ENCODE assay signal across 1 cellular context in genomic region chr14:104680806-104681688, GRCh38.
TF ChIP-seq lines count a peak whose summit lies in the region.

No MANE protein-coding gene starts in this region.

TF ChIP-seq in GM12878, 131 proteins besides CTCF, POLR2A, EP300 and RAD21 (continued from another document and continues in another):
- TF ChIP-seq, protein P1, sequence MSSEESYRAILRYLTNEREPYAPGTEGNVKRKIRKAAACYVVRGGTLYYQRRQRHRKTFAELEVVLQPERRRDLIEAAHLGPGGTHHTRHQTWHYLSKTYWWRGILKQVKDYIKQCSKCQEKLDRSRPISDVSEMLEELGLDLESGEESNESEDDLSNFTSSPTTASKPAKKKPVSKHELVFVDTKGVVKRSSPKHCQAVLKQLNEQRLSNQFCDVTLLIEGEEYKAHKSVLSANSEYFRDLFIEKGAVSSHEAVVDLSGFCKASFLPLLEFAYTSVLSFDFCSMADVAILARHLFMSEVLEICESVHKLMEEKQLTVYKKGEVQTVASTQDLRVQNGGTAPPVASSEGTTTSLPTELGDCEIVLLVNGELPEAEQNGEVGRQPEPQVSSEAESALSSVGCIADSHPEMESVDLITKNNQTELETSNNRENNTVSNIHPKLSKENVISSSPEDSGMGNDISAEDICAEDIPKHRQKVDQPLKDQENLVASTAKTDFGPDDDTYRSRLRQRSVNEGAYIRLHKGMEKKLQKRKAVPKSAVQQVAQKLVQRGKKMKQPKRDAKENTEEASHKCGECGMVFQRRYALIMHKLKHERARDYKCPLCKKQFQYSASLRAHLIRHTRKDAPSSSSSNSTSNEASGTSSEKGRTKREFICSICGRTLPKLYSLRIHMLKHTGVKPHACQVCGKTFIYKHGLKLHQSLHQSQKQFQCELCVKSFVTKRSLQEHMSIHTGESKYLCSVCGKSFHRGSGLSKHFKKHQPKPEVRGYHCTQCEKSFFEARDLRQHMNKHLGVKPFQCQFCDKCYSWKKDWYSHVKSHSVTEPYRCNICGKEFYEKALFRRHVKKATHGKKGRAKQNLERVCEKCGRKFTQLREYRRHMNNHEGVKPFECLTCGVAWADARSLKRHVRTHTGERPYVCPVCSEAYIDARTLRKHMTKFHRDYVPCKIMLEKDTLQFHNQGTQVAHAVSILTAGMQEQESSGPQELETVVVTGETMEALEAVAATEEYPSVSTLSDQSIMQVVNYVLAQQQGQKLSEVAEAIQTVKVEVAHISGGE (CRISPR knock-in tag; IDR thresholded peaks at IDR 0.05) = no peak
- TF ChIP-seq, protein P2, sequence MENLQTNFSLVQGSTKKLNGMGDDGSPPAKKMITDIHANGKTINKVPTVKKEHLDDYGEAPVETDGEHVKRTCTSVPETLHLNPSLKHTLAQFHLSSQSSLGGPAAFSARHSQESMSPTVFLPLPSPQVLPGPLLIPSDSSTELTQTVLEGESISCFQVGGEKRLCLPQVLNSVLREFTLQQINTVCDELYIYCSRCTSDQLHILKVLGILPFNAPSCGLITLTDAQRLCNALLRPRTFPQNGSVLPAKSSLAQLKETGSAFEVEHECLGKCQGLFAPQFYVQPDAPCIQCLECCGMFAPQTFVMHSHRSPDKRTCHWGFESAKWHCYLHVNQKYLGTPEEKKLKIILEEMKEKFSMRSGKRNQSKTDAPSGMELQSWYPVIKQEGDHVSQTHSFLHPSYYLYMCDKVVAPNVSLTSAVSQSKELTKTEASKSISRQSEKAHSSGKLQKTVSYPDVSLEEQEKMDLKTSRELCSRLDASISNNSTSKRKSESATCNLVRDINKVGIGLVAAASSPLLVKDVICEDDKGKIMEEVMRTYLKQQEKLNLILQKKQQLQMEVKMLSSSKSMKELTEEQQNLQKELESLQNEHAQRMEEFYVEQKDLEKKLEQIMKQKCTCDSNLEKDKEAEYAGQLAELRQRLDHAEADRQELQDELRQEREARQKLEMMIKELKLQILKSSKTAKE (IDR thresholded peaks at IDR 0.05; ENCODE audit: low read depth, poor library complexity, severe bottlenecking) = no peak
- TF ChIP-seq ASH2L (IDR thresholded peaks at IDR 0.05; ENCODE audit: borderline replicate concordance, low read depth) = no peak
- no peak for TF ChIP-seq PBX3 (IDR thresholded peaks at IDR 0.05; ENCODE audit: insufficient replicate concordance, low read depth, low read length)
- no peak for TF ChIP-seq BCL11A (IDR thresholded peaks at IDR 0.05; ENCODE audit: low read depth, low read length)
- TF ChIP-seq FOXK2 (IDR thresholded peaks at IDR 0.05) = no peak
- TF ChIP-seq RUNX3 (IDR thresholded peaks at IDR 0.05; ENCODE audit: low read length) = peak; percentile 41
- no peak for TF ChIP-seq JUND (IDR thresholded peaks at IDR 0.05; ENCODE audit: low read depth, low read length)
- no peak for TF ChIP-seq SMAD5 (IDR thresholded peaks at IDR 0.05; ENCODE audit: low read depth)
- peak; percentile 79 for TF ChIP-seq USF1 (IDR thresholded peaks at IDR 0.05; ENCODE audit: borderline replicate concordance, extremely low read length, insufficient read depth, low read depth, low read length)
- TF ChIP-seq CREB1 (IDR thresholded peaks at IDR 0.05; ENCODE audit: low read depth) = 0 out of 2 replicates have a peak, but pooled peaks have one; percentile 7
- peak; percentile 65 to 72; a peak in 2 of 4 replicates for TF ChIP-seq IKZF2 (IDR thresholded peaks at IDR 0.05)
- TF ChIP-seq, protein P3, sequence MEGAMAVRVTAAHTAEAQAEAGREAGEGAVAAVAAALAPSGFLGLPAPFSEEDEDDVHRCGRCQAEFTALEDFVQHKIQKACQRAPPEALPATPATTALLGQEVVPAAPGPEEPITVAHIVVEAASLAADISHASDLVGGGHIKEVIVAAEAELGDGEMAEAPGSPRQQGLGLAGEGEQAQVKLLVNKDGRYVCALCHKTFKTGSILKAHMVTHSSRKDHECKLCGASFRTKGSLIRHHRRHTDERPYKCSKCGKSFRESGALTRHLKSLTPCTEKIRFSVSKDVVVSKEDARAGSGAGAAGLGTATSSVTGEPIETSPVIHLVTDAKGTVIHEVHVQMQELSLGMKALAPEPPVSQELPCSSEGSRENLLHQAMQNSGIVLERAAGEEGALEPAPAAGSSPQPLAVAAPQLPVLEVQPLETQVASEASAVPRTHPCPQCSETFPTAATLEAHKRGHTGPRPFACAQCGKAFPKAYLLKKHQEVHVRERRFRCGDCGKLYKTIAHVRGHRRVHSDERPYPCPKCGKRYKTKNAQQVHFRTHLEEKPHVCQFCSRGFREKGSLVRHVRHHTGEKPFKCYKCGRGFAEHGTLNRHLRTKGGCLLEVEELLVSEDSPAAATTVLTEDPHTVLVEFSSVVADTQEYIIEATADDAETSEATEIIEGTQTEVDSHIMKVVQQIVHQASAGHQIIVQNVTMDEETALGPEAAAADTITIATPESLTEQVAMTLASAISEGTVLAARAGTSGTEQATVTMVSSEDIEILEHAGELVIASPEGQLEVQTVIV (IDR thresholded peaks at IDR 0.05; ENCODE audit: borderline replicate concordance, partially characterized antibody) = no peak
- no peak for TF ChIP-seq EZH2 (IDR thresholded peaks at IDR 0.05; ENCODE audit: borderline replicate concordance, control insufficient read depth, low read depth, low read length)
- TF ChIP-seq RCOR1 (conservative IDR thresholded peaks at IDR 0.05; ENCODE audit: low read depth, low read length) = no peak
- TF ChIP-seq, protein P4, sequence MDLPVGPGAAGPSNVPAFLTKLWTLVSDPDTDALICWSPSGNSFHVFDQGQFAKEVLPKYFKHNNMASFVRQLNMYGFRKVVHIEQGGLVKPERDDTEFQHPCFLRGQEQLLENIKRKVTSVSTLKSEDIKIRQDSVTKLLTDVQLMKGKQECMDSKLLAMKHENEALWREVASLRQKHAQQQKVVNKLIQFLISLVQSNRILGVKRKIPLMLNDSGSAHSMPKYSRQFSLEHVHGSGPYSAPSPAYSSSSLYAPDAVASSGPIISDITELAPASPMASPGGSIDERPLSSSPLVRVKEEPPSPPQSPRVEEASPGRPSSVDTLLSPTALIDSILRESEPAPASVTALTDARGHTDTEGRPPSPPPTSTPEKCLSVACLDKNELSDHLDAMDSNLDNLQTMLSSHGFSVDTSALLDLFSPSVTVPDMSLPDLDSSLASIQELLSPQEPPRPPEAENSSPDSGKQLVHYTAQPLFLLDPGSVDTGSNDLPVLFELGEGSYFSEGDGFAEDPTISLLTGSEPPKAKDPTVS (IDR thresholded peaks at IDR 0.05; ENCODE audit: low read depth, low read length) = no peak
- TF ChIP-seq BCLAF1 (IDR thresholded peaks at IDR 0.05) = no peak
- no peak for TF ChIP-seq GATAD2B (conservative IDR thresholded peaks at IDR 0.05; ENCODE audit: low read depth)
- TF ChIP-seq HDGF (IDR thresholded peaks at IDR 0.05) = no peak
- TF ChIP-seq STAT1 (conservative IDR thresholded peaks at IDR 0.05) = no peak
- peak; percentile 45; the same call in 1 of the 2 replicates for TF ChIP-seq RELB (IDR thresholded peaks at IDR 0.05; ENCODE audit: low read depth)
- peak; percentile 85 for TF ChIP-seq IKZF1 (conservative IDR thresholded peaks at IDR 0.05)
- no peak for TF ChIP-seq NFXL1 (IDR thresholded peaks at IDR 0.05; ENCODE audit: borderline replicate concordance)
- no peak for TF ChIP-seq TARDBP (IDR thresholded peaks at IDR 0.05; ENCODE audit: borderline replicate concordance)
- no peak for TF ChIP-seq SP1 (IDR thresholded peaks at IDR 0.05; ENCODE audit: low read depth, low read length)
- TF ChIP-seq YY1 (IDR thresholded peaks at IDR 0.05; ENCODE audit: low read depth, low read length) = no peak
- 0 out of 2 replicates have a peak, but pooled peaks have one; percentile 12 for TF ChIP-seq CREM (IDR thresholded peaks at IDR 0.05; ENCODE audit: low read depth)
- no peak for TF ChIP-seq ZBED1 (IDR thresholded peaks at IDR 0.05; ENCODE audit: borderline replicate concordance)
- TF ChIP-seq POU2F2 (IDR thresholded peaks at IDR 0.05; ENCODE audit: borderline replicate concordance, low read depth, low read length) = no peak
- peak; percentile 34 for TF ChIP-seq MEF2B (IDR thresholded peaks at IDR 0.05; ENCODE audit: partially characterized antibody, poor library complexity, severe bottlenecking)
- peak; percentile 71 for TF ChIP-seq EED (IDR thresholded peaks at IDR 0.05; ENCODE audit: low read depth)
- peak; percentile 39; the same call in 1 of the 2 replicates for TF ChIP-seq ATF7 (IDR thresholded peaks at IDR 0.05; ENCODE audit: low read depth)
- TF ChIP-seq, protein P5, sequence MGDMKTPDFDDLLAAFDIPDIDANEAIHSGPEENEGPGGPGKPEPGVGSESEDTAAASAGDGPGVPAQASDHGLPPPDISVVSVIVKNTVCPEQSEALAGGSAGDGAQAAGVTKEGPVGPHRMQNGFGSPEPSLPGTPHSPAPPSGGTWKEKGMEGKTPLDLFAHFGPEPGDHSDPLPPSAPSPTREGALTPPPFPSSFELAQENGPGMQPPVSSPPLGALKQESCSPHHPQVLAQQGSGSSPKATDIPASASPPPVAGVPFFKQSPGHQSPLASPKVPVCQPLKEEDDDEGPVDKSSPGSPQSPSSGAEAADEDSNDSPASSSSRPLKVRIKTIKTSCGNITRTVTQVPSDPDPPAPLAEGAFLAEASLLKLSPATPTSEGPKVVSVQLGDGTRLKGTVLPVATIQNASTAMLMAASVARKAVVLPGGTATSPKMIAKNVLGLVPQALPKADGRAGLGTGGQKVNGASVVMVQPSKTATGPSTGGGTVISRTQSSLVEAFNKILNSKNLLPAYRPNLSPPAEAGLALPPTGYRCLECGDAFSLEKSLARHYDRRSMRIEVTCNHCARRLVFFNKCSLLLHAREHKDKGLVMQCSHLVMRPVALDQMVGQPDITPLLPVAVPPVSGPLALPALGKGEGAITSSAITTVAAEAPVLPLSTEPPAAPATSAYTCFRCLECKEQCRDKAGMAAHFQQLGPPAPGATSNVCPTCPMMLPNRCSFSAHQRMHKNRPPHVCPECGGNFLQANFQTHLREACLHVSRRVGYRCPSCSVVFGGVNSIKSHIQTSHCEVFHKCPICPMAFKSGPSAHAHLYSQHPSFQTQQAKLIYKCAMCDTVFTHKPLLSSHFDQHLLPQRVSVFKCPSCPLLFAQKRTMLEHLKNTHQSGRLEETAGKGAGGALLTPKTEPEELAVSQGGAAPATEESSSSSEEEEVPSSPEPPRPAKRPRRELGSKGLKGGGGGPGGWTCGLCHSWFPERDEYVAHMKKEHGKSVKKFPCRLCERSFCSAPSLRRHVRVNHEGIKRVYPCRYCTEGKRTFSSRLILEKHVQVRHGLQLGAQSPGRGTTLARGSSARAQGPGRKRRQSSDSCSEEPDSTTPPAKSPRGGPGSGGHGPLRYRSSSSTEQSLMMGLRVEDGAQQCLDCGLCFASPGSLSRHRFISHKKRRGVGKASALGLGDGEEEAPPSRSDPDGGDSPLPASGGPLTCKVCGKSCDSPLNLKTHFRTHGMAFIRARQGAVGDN (IDR thresholded peaks at IDR 0.05) = peak; percentile 50; the same call in 1 of the 2 replicates
- 0 out of 2 replicates have a peak, but pooled peaks have one; percentile 31 for TF ChIP-seq SMARCA5 (IDR thresholded peaks at IDR 0.05)
- TF ChIP-seq TCF7 (IDR thresholded peaks at IDR 0.05; ENCODE audit: borderline replicate concordance) = no peak
- TF ChIP-seq ZNF622 (IDR thresholded peaks at IDR 0.05) = no peak
- TF ChIP-seq NR2C1 (IDR thresholded peaks at IDR 0.05) = no peak
- TF ChIP-seq RFX5 (IDR thresholded peaks at IDR 0.05; ENCODE audit: low read depth, low read length) = no peak
- TF ChIP-seq RAD51 (IDR thresholded peaks at IDR 0.05) = peak; percentile 78
- TF ChIP-seq SUPT20H (IDR thresholded peaks at IDR 0.05; ENCODE audit: borderline replicate concordance, control insufficient read depth, low read depth, low read length) = no peak
